Comparison of ENCODE assay signal across 8 cellular contexts in genomic region chr1:16534829-16535456, GRCh38. TPM values are rescaled to one million over a fixed set of nuclear protein-coding genes. Genes with fewer than 3 reads are reported as not detected.
DNase-seq lines count a peak whose midpoint lies in the region; ATAC-seq, FAIRE-seq and TF ChIP-seq lines count a peak whose summit lies in the region.
"Not testable (repeated sequence)": the region's sequence is repeated elsewhere in the genome, so short reads cannot be mapped to it uniquely, and the experiment has no call there.

No MANE protein-coding gene starts in this region.

- not testable (repeated sequence) for H3K4me3 ChIP-seq in CD8-positive, alpha-beta T cell (ENCODE audit: low read depth, low read length)
- peak overlapping the region; percentile 76 for H3K4me3 ChIP-seq in HUES48 (ENCODE audit: low read depth, low read length)
- H3K4me3 ChIP-seq in astrocyte of the cerebellum (ENCODE audit: low read depth, low read length): peak overlapping the region; percentile 24
- H3K4me3 ChIP-seq in HepG2 (replicated peaks in 1 of 3; ENCODE audit: insufficient read depth in 1 of 3, low read depth in 2 of 3, low read length in 3 of 3): peak overlapping the region in 2 of 3 experiments; percentile 49 to 61; a peak in 3 of 6 replicates
- H3K4me3 ChIP-seq in psoas muscle: peak overlapping the region; percentile 48
- peak overlapping the region in 3 of 4 donors; percentile 3 to 39 (median 7) for H3K4me3 ChIP-seq in stomach

- H3K27me3 Mint-ChIP-seq in CD8-positive, alpha-beta T cell (ENCODE audit: low read depth): peaks cover 17% of the 10 kb centered on the region

- H3K27me3 ChIP-seq in CD8-positive, alpha-beta T cell (ENCODE audit: insufficient read depth, low read length); HepG2 (ENCODE audit: control insufficient read depth in 1 of 2, insufficient read depth in 2 of 2, low read length in 2 of 2): not testable (repeated sequence)
- peaks cover 19% of the 10 kb centered on the region for H3K27me3 ChIP-seq in HUES48 (ENCODE audit: control insufficient read depth, insufficient read depth, low read length)
- H3K27me3 ChIP-seq in psoas muscle (ENCODE audit: insufficient read depth in 3 of 3, low read length in 2 of 3): peaks cover 0 to 28% (median 2%) of the 10 kb centered on the region in 3 donors
- H3K27me3 ChIP-seq in stomach: peaks cover 0 to 50% (median 23%) of the 10 kb centered on the region in 3 donors

- not testable (repeated sequence) for H3K4me1 ChIP-seq in CD8-positive, alpha-beta T cell (ENCODE audit: insufficient read depth, low read length); HUES48 (ENCODE audit: control insufficient read depth, insufficient read depth, low read length); psoas muscle
- H3K4me1 ChIP-seq in HepG2 (ENCODE audit: insufficient read depth, low read length) (peaks cover 15% of the 10 kb centered on the region; the same call in 1 of the 2 replicates), stomach (peaks cover 5 to 13% (median 8%) of the 10 kb centered on the region in 4 donors)

- not testable (repeated sequence) for H3K9me3 ChIP-seq in CD8-positive, alpha-beta T cell (ENCODE audit: low read length); HUES48 (ENCODE audit: control insufficient read depth, insufficient read depth, low read length); HepG2 (ENCODE audit: low read length); psoas muscle; stomach

- peak overlapping the region; percentile 84 for H3K4me3 Mint-ChIP-seq in CD8-positive, alpha-beta T cell

- TF ChIP-seq POLR2A in HepG2 (IDR thresholded peaks at IDR 0.05; ENCODE audit: insufficient read depth in 1 of 2, low read depth in 2 of 2, low read length in 2 of 2); stomach (IDR thresholded peaks at IDR 0.05): not testable (repeated sequence)

- not testable (repeated sequence) for H3K4me1 Mint-ChIP-seq in CD8-positive, alpha-beta T cell (ENCODE audit: low read depth)

- BruUV-seq in HepG2 (replicated peaks; lab: Mats Ljungman, UMichigan): TSS peak; percentile 100

- WGBS in HepG2 (ENCODE audit: low lambda C conversion rate): 60% methylated on average over 23 of the region's 43 CpGs
- WGBS in psoas muscle, 3 donors: 4 to 6% (median 5%) methylated on average over 20 to 31 of the region's 43 CpGs
- 9 to 33% (median 18%) methylated on average over 21 to 34 of the region's 43 CpGs for WGBS in stomach, 5 donors

- not testable (repeated sequence) for H2AFZ ChIP-seq in HepG2 (ENCODE audit: low read length)

- H3K36me3 ChIP-seq in CD8-positive, alpha-beta T cell (ENCODE audit: insufficient read depth, low read length); HUES48 (ENCODE audit: control insufficient read depth, insufficient read depth, low read length); HepG2 (replicated peaks in 1 of 2; ENCODE audit: control insufficient read depth in 1 of 2, insufficient read depth in 2 of 2, low read length in 2 of 2); psoas muscle (ENCODE audit: insufficient read depth in 1 of 2, low read depth in 1 of 2); stomach: not testable (repeated sequence)

- TF ChIP-seq EP300 in HepG2 (IDR thresholded peaks at IDR 0.05; ENCODE audit: low read depth in 2 of 2, low read length in 2 of 2); HepG2 (CRISPR knock-in tag; IDR thresholded peaks at IDR 0.05; ENCODE audit: borderline replicate concordance); stomach (IDR thresholded peaks at IDR 0.05): not testable (repeated sequence)

- intact Hi-C loops in CD8-positive, alpha-beta T cell (cut with DNase I, micrococcal nuclease); HepG2 (cut with micrococcal nuclease; ENCODE audit: unreplicated experiment); psoas muscle (cut with DNase I); stomach (cut with DNase I; ENCODE audit: low total_unique reads): not testable (repeated sequence)

- TF ChIP-seq RAD21 in HepG2 (CRISPR knock-in tag; IDR thresholded peaks at IDR 0.05): not testable (repeated sequence)

- H3K9me3 Mint-ChIP-seq in CD8-positive, alpha-beta T cell: not testable (repeated sequence)

- H3K9ac ChIP-seq in HUES48 (ENCODE audit: low read depth, low read length); HepG2 (ENCODE audit: insufficient read depth, low read depth, low read length): not testable (repeated sequence)

- DNase-seq in CD8-positive, alpha-beta T cell: peak in 4 of 7 experiments; percentile 18 to 65 (median 40)
- peak; percentile 56 for DNase-seq in activated CD4-positive, CD25-positive, alpha-beta regulatory T cell treated with anti-CD3 and anti-CD28 coated beads, Interleukin-2, amount 50 U/mL, for 72 hours
- DNase-seq in astrocyte of the cerebellum (ENCODE audit: low read depth); stomach: not testable (repeated sequence)
- DNase-seq in fibroblast of the conjunctiva (ENCODE audit: low read depth) (peak; percentile 71), HepG2 (ENCODE audit: low spot score) (peak; percentile 77), psoas muscle (peak; percentile 65 to 85)

- FAIRE-seq in HepG2 (lab: Jason Lieb, UNC): peak; percentile 50

- TF ChIP-seq CTCF in CD8-positive, alpha-beta T cell (IDR thresholded peaks at IDR 0.05); astrocyte of the cerebellum (IDR thresholded peaks at IDR 0.05; ENCODE audit: low read depth, low read length, missing control alignments); HepG2 (CRISPR knock-in tag; IDR thresholded peaks at IDR 0.05); psoas muscle (IDR thresholded peaks at IDR 0.05); stomach (IDR thresholded peaks at IDR 0.05): not testable (repeated sequence)

- not testable (repeated sequence) for H3K27ac Mint-ChIP-seq in CD8-positive, alpha-beta T cell

- ATAC-seq in CD8-positive, alpha-beta T cell: peak; percentile 62
- ATAC-seq in HepG2: peak; percentile 96
- peak; percentile 85 to 93 (median 89) for ATAC-seq in psoas muscle

- peak overlapping the region; percentile 62 for H3K4me2 ChIP-seq in HepG2 (ENCODE audit: low read depth, low read length)

- POLR2A ChIA-PET in CD8-positive, alpha-beta T cell (lab: Charles Lee): interaction anchor here (0.6 kb wide), 1 partner anchor 210 kb away, joined by 3 read pairs; no protein-coding TSS in a partner anchor
- POLR2A ChIA-PET in HepG2 (lab: Yijun Ruan, JAX): interaction anchor here (1.0 kb wide), 1 partner anchor 21 kb away, joined by 4 read pairs; no protein-coding TSS in a partner anchor

- H3K27ac ChIP-seq in CD8-positive, alpha-beta T cell (ENCODE audit: low read depth, low read length); HUES48 (ENCODE audit: low read depth, low read length); HepG2 (ENCODE audit: extremely low read length, insufficient read depth, low read length); psoas muscle; stomach: not testable (repeated sequence)

- in situ Hi-C loops in astrocyte of the cerebellum (cut with HindIII; ENCODE audit: low sequenced_read_pairs); HepG2 (cut with HindIII; ENCODE audit: extremely low pct_ligation_motif_present, low pct_unique_long_range_greater_than_20kb): not testable (repeated sequence)

- CTCF ChIA-PET in CD8-positive, alpha-beta T cell (lab: Charles Lee); HepG2 (lab: Yijun Ruan, JAX; ENCODE audit: low intra/inter-chr PET ratio, low total read pairs): not testable (repeated sequence)

- H3K36me3 Mint-ChIP-seq in CD8-positive, alpha-beta T cell: not testable (repeated sequence)

- H3K79me2 ChIP-seq in HepG2 (ENCODE audit: insufficient read depth, low read length): not testable (repeated sequence)

- not testable (repeated sequence) for H4K20me1 ChIP-seq in HepG2 (ENCODE audit: insufficient read depth, low read length)

RNA-seq across cellular contexts. Expression of gene RNU1-1, which starts 20.9 kb away (rescaled TPM):
- 1,000 to 10,000 TPM; 3,774 to 3,852 TPM for total RNA-seq in CD8-positive, alpha-beta T cell
- 859 and 11,018 TPM in 2 replicates for total RNA-seq in HepG2 (2016; rRNA removed; fragmentation: Illumina TruSeq; extraction: Trizol)
- total RNA-seq in HepG2 (2016; cell fraction: cytosol; rRNA removed; fragmentation: Illumina TruSeq; extraction: Trizol; ENCODE audit: low read depth): 16,281 and 17,236 TPM in 2 replicates
- 1,309 and 10,613 TPM in 2 replicates for total RNA-seq in HepG2 (2016; cell fraction: insoluble cytoplasmic fraction; rRNA removed; fragmentation: Illumina TruSeq; extraction: Trizol)
- total RNA-seq in HepG2 (2016; cell fraction: membrane; rRNA removed; fragmentation: Illumina TruSeq; extraction: Trizol): 2,848 and 3,475 TPM in 2 replicates
- 52,466 and 64,417 TPM in 2 replicates for total RNA-seq in HepG2 (2016; cell fraction: nucleus; rRNA removed; fragmentation: Illumina TruSeq; extraction: Trizol)
- under 0.01 TPM in 2 replicates for polyA plus RNA-seq in HepG2 (2011; rRNA removed)
- under 0.01 TPM in 2 replicates for polyA plus RNA-seq in HepG2 (2011; cell fraction: cytosol; rRNA removed)
- under 0.01 TPM in 2 replicates for polyA plus RNA-seq in HepG2 (2011; cell fraction: nucleus; rRNA removed)
- 59.2 and 78.2 TPM in 2 replicates for polyA plus RNA-seq in HepG2 (2012)
- 27.3 and 44.4 TPM in 2 replicates for polyA plus RNA-seq in HepG2 (2016; cell fraction: cytosol; fragmentation: Illumina TruSeq; extraction: Trizol; ENCODE audit: low read depth)
- not detected in 2 replicates for polyA plus RNA-seq in HepG2 (2016; cell fraction: insoluble cytoplasmic fraction; fragmentation: Illumina TruSeq; extraction: Trizol; ENCODE audit: low read depth)
- not detected in 2 replicates for polyA plus RNA-seq in HepG2 (2016; cell fraction: membrane; fragmentation: Illumina TruSeq; extraction: Trizol; ENCODE audit: low read depth)
- 32.8 TPM in 1 of 2 replicates, not detected in the other for polyA plus RNA-seq in HepG2 (2016; cell fraction: nucleus; fragmentation: Illumina TruSeq; extraction: Trizol; ENCODE audit: insufficient read depth, low read depth)
- 12,820 and 15,604 TPM in 2 replicates for polyA minus RNA-seq in HepG2 (2011; rRNA and poly(A)+ RNA removed; ENCODE audit: low replicate concordance)
- polyA minus RNA-seq in HepG2 (2011; cell fraction: cytosol; rRNA and poly(A)+ RNA removed): 90,102 and 105,040 TPM in 2 replicates
- polyA minus RNA-seq in HepG2 (2011; cell fraction: nucleus; rRNA and poly(A)+ RNA removed): 42,574 and 58,030 TPM in 2 replicates
- total RNA-seq in psoas muscle: 1,000 to 10,000 TPM; 1,264 to 5,208 (median 3,151) TPM
- not detected for polyA plus RNA-seq in psoas muscle
- 1,000 to 10,000 TPM in 1 of 5 donors, under 1 TPM in 4; under 0.01 to 9,966 (median under 0.01) TPM for total RNA-seq in stomach
- polyA plus RNA-seq in stomach: not detected
